In genomic region chr12:53626702-53627169, GRCh38 we compare ENCODE assay signal across 8 cellular contexts. TPM values are rescaled to one million over a fixed set of nuclear protein-coding genes. Genes with fewer than 3 reads are reported as not detected.
DNase-seq lines count a peak whose midpoint lies in the region; ATAC-seq, FAIRE-seq and TF ChIP-seq lines count a peak whose summit lies in the region.

No MANE protein-coding gene starts in this region.

- CTCF ChIA-PET in WTC11 (lab: Charles Lee), result interaction anchor here (0.8 to 3.0 kb wide), 4 partner anchors 11 to 118 kb away, joined by 3 to 13 read pairs (median 4); partner anchors contain the start of gene ATP5MC2

- peaks cover 41% of the 10 kb centered on the region for H3K79me2 ChIP-seq in keratinocyte (ENCODE audit: control insufficient read depth, insufficient read depth, low read length)

- dilution Hi-C loops in keratinocyte (cut with MboI; ENCODE audit: extremely low pct_ligation_motif_present, low sequenced_read_pairs), result no loop called here

- H3K9me3 ChIP-seq in keratinocyte (ENCODE audit: control insufficient read depth, low read depth, low read length), result no peaks in the 10 kb centered on the region
- H3K9me3 ChIP-seq in tibial nerve, result no peaks in the 10 kb centered on the region

- TF ChIP-seq EP300 in tibial nerve (IDR thresholded peaks at IDR 0.05), result no peak

- no peaks in the 10 kb centered on the region for H4K20me1 ChIP-seq in keratinocyte (ENCODE audit: control insufficient read depth, extremely low read depth, insufficient read depth, low read length)

- ATAC-seq in WTC11, result no peak

- DNase-seq in GM12865 (ENCODE audit: low read depth) (no peak), HFF-Myc (ENCODE audit: extremely low read depth, low read depth) (no peak), WTC11 (ENCODE audit: low spot score) (no peak), keratinocyte (ENCODE audit: low read depth, low spot score) (no peak), tibial nerve (ENCODE audit: low spot score in 2 of 2) (no peak), NCI-H524 treated with DMSO at 0.1 percent for 48 hours (lab: John Stamatoyannopoulos, UW) (no peak), foreskin melanocyte (no peak)
- DNase-seq in activated CD4-positive, alpha-beta T cell treated with anti-CD3 and anti-CD28 coated beads for 4 hours, result no peak

- FAIRE-seq in keratinocyte (lab: Jason Lieb, UNC), result no peak

- WGBS in tibial nerve, 2 donors, result 18 to 23% methylated on average over 6 of the region's 6 CpGs

- no peaks in the 10 kb centered on the region for H3K36me3 ChIP-seq in keratinocyte (ENCODE audit: control insufficient read depth in 2 of 2, extremely low read depth in 1 of 2, insufficient read depth in 2 of 2, low read length in 2 of 2)
- no peaks in the 10 kb centered on the region for H3K36me3 ChIP-seq in tibial nerve

- H3K4me3 ChIP-seq in GM12865 (ENCODE audit: low read depth, low read length), result peak overlapping the region; percentile 86
- peak overlapping the region; percentile 56 for H3K4me3 ChIP-seq in HFF-Myc (replicated peaks; ENCODE audit: low read depth, low read length)
- peak overlapping the region; percentile 58 to 94 (median 92) for H3K4me3 ChIP-seq in keratinocyte (ENCODE audit: control insufficient read depth in 2 of 3, extremely low read depth in 1 of 3, insufficient read depth in 2 of 3, low read depth in 1 of 3, low read length in 3 of 3)
- H3K4me3 ChIP-seq in tibial nerve, result peak overlapping the region; percentile 41 to 91 (median 64)

- H3K9ac ChIP-seq in keratinocyte (ENCODE audit: control insufficient read depth, extremely low read depth, insufficient read depth, low read length), result peak overlapping the region; percentile 99

- no peaks in the 10 kb centered on the region for H3K36me3 Mint-ChIP-seq in WTC11

- H3K4me1 Mint-ChIP-seq in WTC11, result peaks cover 31% of the 10 kb centered on the region

- no peak for TF ChIP-seq POLR2A in tibial nerve (IDR thresholded peaks at IDR 0.05)

- POLR2A ChIA-PET in WTC11 (lab: Charles Lee), result interaction anchor here (1.0 to 1.1 kb wide), 2 partner anchors 48 to 49 kb away, joined by 3 to 4 read pairs; partner anchors contain the start of gene ATP5MC2

- no peaks in the 10 kb centered on the region for H3K9me3 Mint-ChIP-seq in WTC11

- peak overlapping the region; percentile 87 for H3K4me3 Mint-ChIP-seq in WTC11

- H3K4me1 ChIP-seq in keratinocyte (ENCODE audit: control insufficient read depth, extremely low read depth, insufficient read depth, low read length) (peaks cover 26% of the 10 kb centered on the region), tibial nerve (peaks cover 0 to 40% (median 14%) of the 10 kb centered on the region in 4 donors)

- H2AFZ ChIP-seq in keratinocyte (ENCODE audit: control insufficient read depth, low read length), result peak overlapping the region; percentile 96

- peak overlapping the region; percentile 96 for H3K4me2 ChIP-seq in keratinocyte (ENCODE audit: control insufficient read depth, extremely low read depth, insufficient read depth, low read depth, low read length)

- no peaks in the 10 kb centered on the region for H3K9me1 ChIP-seq in keratinocyte (ENCODE audit: control insufficient read depth, extremely low read depth, insufficient read depth, low read length)

- H3K27ac Mint-ChIP-seq in WTC11, result peak overlapping the region; percentile 95

- H3K27me3 Mint-ChIP-seq in WTC11 (ENCODE audit: low read depth), result peaks cover 4% of the 10 kb centered on the region

- H3K27ac ChIP-seq in keratinocyte (ENCODE audit: control insufficient read depth, insufficient read depth, low read length) (peak overlapping the region; percentile 97), tibial nerve (peak overlapping the region; percentile 75 to 96 (median 94))

- TF ChIP-seq CTCF in GM12865 (IDR thresholded peaks at IDR 0.05; ENCODE audit: insufficient read depth, low read depth, low read length, missing control alignments) (no peak), HFF-Myc (IDR thresholded peaks at IDR 0.05; ENCODE audit: low read depth, low read length, missing control alignments) (no peak), WTC11 (IDR thresholded peaks at IDR 0.05) (no peak), keratinocyte (optimal IDR thresholded peaks at IDR 0.05 in 1 of 3, IDR thresholded peaks at IDR 0.05 in 1 of 3, conservative IDR thresholded peaks at IDR 0.05 in 1 of 3; ENCODE audit: extremely low read depth in 1 of 3, insufficient read depth in 2 of 3, low read length in 3 of 3) (no peak), tibial nerve (IDR thresholded peaks at IDR 0.05) (no peak)

- H3K27me3 ChIP-seq in keratinocyte (ENCODE audit: control insufficient read depth, extremely low read depth, insufficient read depth, low read length) (no peaks in the 10 kb centered on the region), tibial nerve (no peaks in the 10 kb centered on the region)

TF ChIP-seq in WTC11, 78 proteins besides CTCF, POLR2A, EP300 and RAD21:
- no peak for TF ChIP-seq FOXJ3 (CRISPR knock-in tag; IDR thresholded peaks at IDR 0.05; ENCODE audit: borderline replicate concordance)
- no peak for TF ChIP-seq ZMAT4 (CRISPR knock-in tag; IDR thresholded peaks at IDR 0.05)
- TF ChIP-seq E2F4 (CRISPR knock-in tag; IDR thresholded peaks at IDR 0.05; ENCODE audit: borderline replicate concordance, low read depth), result no peak
- TF ChIP-seq ATF1 (CRISPR knock-in tag; IDR thresholded peaks at IDR 0.05), result no peak
- no peak for TF ChIP-seq ZNF532 (CRISPR knock-in tag; IDR thresholded peaks at IDR 0.05; ENCODE audit: borderline replicate concordance)
- no peak for TF ChIP-seq TP53 (CRISPR knock-in tag; IDR thresholded peaks at IDR 0.05)
- no peak for TF ChIP-seq ELF4 (CRISPR knock-in tag; IDR thresholded peaks at IDR 0.05; ENCODE audit: low read depth)

RNA-seq across cellular contexts. Expression of gene ATF7, which starts 0.6 kb away (rescaled TPM):
- total RNA-seq in WTC11 (2021) (16.3 to 20.3 TPM (median 19.7 TPM) in 3 replicates), tibial nerve (10 to 100 TPM; 30.1 to 47.9 (median 34.4) TPM)
- 12.9 to 18.0 TPM (median 16.3 TPM) in 3 replicates for polyA plus RNA-seq in keratinocyte
- 12.9 TPM for polyA plus RNA-seq in keratinocyte (2011; ENCODE audit: low read depth)
- 12.4 and 19.6 TPM in 2 replicates for polyA plus RNA-seq in keratinocyte (2011; cell fraction: cytosol; rRNA removed)
- polyA plus RNA-seq in keratinocyte (2011; cell fraction: nucleus; rRNA removed), result 32.8 and 33.5 TPM in 2 replicates
- polyA plus RNA-seq in keratinocyte (2012; ENCODE audit: low replicate concordance), result 10.3 and 14.5 TPM in 2 replicates
- 19.0 to 43.0 TPM (median 28.8 TPM) in 3 replicates for polyA minus RNA-seq in keratinocyte
- polyA minus RNA-seq in keratinocyte (2011; cell fraction: cytosol; rRNA and poly(A)+ RNA removed), result 23.6 TPM
- 14.2 and 31.1 TPM in 2 replicates for polyA minus RNA-seq in keratinocyte (2011; cell fraction: nucleus; rRNA and poly(A)+ RNA removed)

RNA-seq across cellular contexts. Expression of gene ATP5MC2, which starts 49.1 kb away (rescaled TPM):
- total RNA-seq in WTC11 (2021) (411 to 527 TPM (median 517 TPM) in 3 replicates), tibial nerve (100 to 1,000 TPM; 191 to 223 (median 208) TPM)
- polyA plus RNA-seq in keratinocyte, result 138 to 236 TPM (median 205 TPM) in 3 replicates
- 13.2 TPM for polyA plus RNA-seq in keratinocyte (2011; ENCODE audit: low read depth)
- polyA plus RNA-seq in keratinocyte (2011; cell fraction: cytosol; rRNA removed), result 194 and 211 TPM in 2 replicates
- polyA plus RNA-seq in keratinocyte (2011; cell fraction: nucleus; rRNA removed), result 77.1 and 77.5 TPM in 2 replicates
- polyA plus RNA-seq in keratinocyte (2012; ENCODE audit: low replicate concordance), result 255 and 338 TPM in 2 replicates
- 333 to 630 TPM (median 388 TPM) in 3 replicates for polyA minus RNA-seq in keratinocyte
- polyA minus RNA-seq in keratinocyte (2011; cell fraction: cytosol; rRNA and poly(A)+ RNA removed), result 188 TPM
- 57.5 and 60.0 TPM in 2 replicates for polyA minus RNA-seq in keratinocyte (2011; cell fraction: nucleus; rRNA and poly(A)+ RNA removed)
